In genomic region chrX:47180346-47180745, GRCh38 we compare ENCODE assay signal across 16 cellular contexts. TPM values are rescaled to one million over a fixed set of nuclear protein-coding genes. Genes with fewer than 3 reads are reported as not detected.
DNase-seq lines count a peak whose midpoint lies in the region; ATAC-seq and TF ChIP-seq lines count a peak whose summit lies in the region.
"Had no signal": no experiment of that assay in that cellular context is flagged by ENCODE, and none has a peak within 500 bp of the region (broad histone marks: within the 10 kb centered on the region; RNA-seq: fewer than 3 reads in every experiment).

No MANE protein-coding gene starts in this region.

- peaks cover 54% of the 10 kb centered on the region for H3K9me3 Mint-ChIP-seq in endodermal cell
- H3K9me3 Mint-ChIP-seq: CD4-positive, alpha-beta T cell; IgD-negative memory B cell had no signal

- H3K9me2 ChIP-seq in PC-3 (replicated peaks; ENCODE audit: low read length), result no peaks in the 10 kb centered on the region

- H3K4me3 ChIP-seq in endodermal cell (ENCODE audit: low read length) (no peak overlapping the region), osteoblast (ENCODE audit: insufficient read depth, low read length) (no peak overlapping the region), PC-3 (ENCODE audit: low read length) (no peak overlapping the region)

- DNase-seq in T-helper 17 cell (no peak), endodermal cell (peak; percentile 23), osteoblast (ENCODE audit: insufficient read length, low spot score, missing footprints) (peak; percentile 45), GDM1 (lab: John Stamatoyannopoulos, UW) (no peak), PC-3 (no peak)
- DNase-seq: ACHN; Caco-2; CD4-positive, alpha-beta T cell; GF-D8; GOT3; H7 had no signal

- TF ChIP-seq CTCF in endodermal cell (conservative IDR thresholded peaks at IDR 0.05), result no peak
- no peak for TF ChIP-seq CTCF in osteoblast (IDR thresholded peaks at IDR 0.05; ENCODE audit: extremely low read depth, low read depth, low read length)
- no peak for TF ChIP-seq CTCF in PC-3 (conservative IDR thresholded peaks at IDR 0.05; ENCODE audit: low read depth, low read length)

- H4K20me1 ChIP-seq in osteoblast (ENCODE audit: insufficient read depth, low read length) (peaks cover 14% of the 10 kb centered on the region), PC-3 (ENCODE audit: low read length) (no peaks in the 10 kb centered on the region)

- H3K27me3 ChIP-seq in endodermal cell (ENCODE audit: control insufficient read depth, insufficient read depth, low read length, poor library complexity, severe bottlenecking) (no peaks in the 10 kb centered on the region), osteoblast (ENCODE audit: insufficient read depth, low read length) (no peaks in the 10 kb centered on the region), PC-3 (ENCODE audit: low read length) (no peaks in the 10 kb centered on the region)

- no peaks in the 10 kb centered on the region for H3K9me3 ChIP-seq in T-helper 17 cell (ENCODE audit: control insufficient read depth, low read length, poor library complexity, severe bottlenecking)
- H3K9me3 ChIP-seq in endodermal cell (ENCODE audit: control insufficient read depth, low read length), result no peaks in the 10 kb centered on the region
- no peaks in the 10 kb centered on the region for H3K9me3 ChIP-seq in osteoblast (ENCODE audit: low read depth, low read length)
- H3K9me3 ChIP-seq in PC-3 (ENCODE audit: low read length), result no peaks in the 10 kb centered on the region
- H3K9me3 ChIP-seq: Caco-2 had no signal

- H3K4me1 Mint-ChIP-seq in T-helper 17 cell (no peaks in the 10 kb centered on the region), endodermal cell (no peaks in the 10 kb centered on the region)

- H3K36me3 Mint-ChIP-seq in T-helper 17 cell (ENCODE audit: low read depth), result peaks cover 10% of the 10 kb centered on the region
- H3K36me3 Mint-ChIP-seq in endodermal cell (ENCODE audit: low read depth), result peaks cover 45% of the 10 kb centered on the region

- POLR2A ChIA-PET in PC-3 (lab: Charles Lee; ENCODE audit: unreplicated experiment), result no interaction called here

- H3K79me2 ChIP-seq in osteoblast (ENCODE audit: insufficient read depth, low read length), result no peaks in the 10 kb centered on the region
- H3K79me2 ChIP-seq in PC-3 (ENCODE audit: low read length), result no peaks in the 10 kb centered on the region

- H3K4me1 ChIP-seq in endodermal cell (ENCODE audit: control insufficient read depth, insufficient read depth, low read length) (no peaks in the 10 kb centered on the region), osteoblast (ENCODE audit: insufficient read depth, low read length) (no peaks in the 10 kb centered on the region), PC-3 (ENCODE audit: insufficient read depth, low read length) (peaks cover 4% of the 10 kb centered on the region; the same call in 1 of the 2 replicates)
- H3K4me1 ChIP-seq: Caco-2 had no signal

- H3K9ac ChIP-seq in endodermal cell (ENCODE audit: extremely low read depth, low read length, poor library complexity, severe bottlenecking), result no peak overlapping the region
- no peak overlapping the region for H3K9ac ChIP-seq in PC-3 (ENCODE audit: low read length)

- H2AFZ ChIP-seq in osteoblast (ENCODE audit: low read length) (no peak overlapping the region), PC-3 (ENCODE audit: low read length) (no peak overlapping the region)

- H3K36me3 ChIP-seq in endodermal cell (ENCODE audit: control insufficient read depth, insufficient read depth, low read length), result peaks cover 15% of the 10 kb centered on the region
- H3K36me3 ChIP-seq in osteoblast (ENCODE audit: insufficient read depth, low read length), result peaks cover 38% of the 10 kb centered on the region
- H3K36me3 ChIP-seq in PC-3 (ENCODE audit: low read depth, low read length), result peaks cover 19% of the 10 kb centered on the region; the same call in 1 of the 2 replicates

- H3K27ac ChIP-seq in endodermal cell (ENCODE audit: low read depth, low read length), result no peak overlapping the region
- H3K27ac ChIP-seq in osteoblast (ENCODE audit: low read depth, low read length), result no peak overlapping the region
- H3K27ac ChIP-seq in PC-3 (ENCODE audit: low read length), result no peak overlapping the region
- H3K27ac ChIP-seq: C4-2B had no signal

- 92 to 100% methylated on average over 3 to 4 of the region's 8 CpGs for WGBS in endodermal cell (ENCODE audit: insufficient coverage in 1 of 2, insufficient read length in 1 of 2), 2 experiments

- no TSS peak for BruUV-seq in PC-3 (replicated peaks; lab: Mats Ljungman, UMichigan)

- no peak overlapping the region for H3K4me3 Mint-ChIP-seq in T-helper 17 cell
- no peak overlapping the region for H3K4me3 Mint-ChIP-seq in endodermal cell
- H3K4me3 Mint-ChIP-seq: CD4-positive, alpha-beta T cell; IgD-negative memory B cell had no signal

- H3K27me3 Mint-ChIP-seq in T-helper 17 cell (no peaks in the 10 kb centered on the region), endodermal cell (ENCODE audit: insufficient read depth) (no peaks in the 10 kb centered on the region)
- H3K27me3 Mint-ChIP-seq: CD4-positive, alpha-beta T cell had no signal

- no peak for ATAC-seq in T-helper 17 cell
- ATAC-seq in PC-3, result no peak
- ATAC-seq in GM21723 (IDR thresholded peaks at IDR 0.05; ENCODE audit: unreplicated experiment), result no peak
- ATAC-seq: HCT116, HepG2 had no signal

- CTCF ChIA-PET in PC-3 (lab: Charles Lee), result no interaction called here

- H3K27ac Mint-ChIP-seq in T-helper 17 cell, result peak overlapping the region; percentile 61
- no peak overlapping the region for H3K27ac Mint-ChIP-seq in endodermal cell
- H3K27ac Mint-ChIP-seq: CD4-positive, alpha-beta T cell; IgD-negative memory B cell had no signal

- no peaks in the 10 kb centered on the region for H3F3A ChIP-seq in PC-3 (ENCODE audit: low read length, unreplicated experiment)

- H3K4me2 ChIP-seq in osteoblast (ENCODE audit: insufficient read depth, low read length) (no peak overlapping the region), PC-3 (ENCODE audit: low read length) (no peak overlapping the region)

- intact Hi-C loops in PC-3 (cut with micrococcal nuclease), result no loop called here

RNA-seq across cellular contexts. Expression of gene UBA1, which starts 13.3 kb away (rescaled TPM):
- 100 to 1,000 TPM; 109 to 112 TPM for total RNA-seq in T-helper 17 cell
- 100 to 1,000 TPM; 233 to 448 TPM for total RNA-seq in endodermal cell
- polyA plus RNA-seq in endodermal cell (2013, experiment 1 of 2), result 280 TPM
- 253 TPM for polyA plus RNA-seq in endodermal cell (2013, experiment 2 of 2)
- total RNA-seq in osteoblast, result 142 and 150 TPM in 2 replicates
- 282 and 299 TPM in 2 replicates for total RNA-seq in PC-3 (2014; rRNA removed)

RNA-seq across cellular contexts. Expression of gene RBM10, which starts 35.3 kb away (rescaled TPM):
- total RNA-seq in T-helper 17 cell, result 10 to 100 TPM; 33.0 to 36.5 TPM
- total RNA-seq in endodermal cell, result 10 to 100 TPM; 48.3 to 50.6 TPM
- 64.6 TPM for polyA plus RNA-seq in endodermal cell (2013, experiment 1 of 2)
- polyA plus RNA-seq in endodermal cell (2013, experiment 2 of 2), result 58.3 TPM
- total RNA-seq in osteoblast, result 29.2 and 32.9 TPM in 2 replicates
- 71.5 and 87.0 TPM in 2 replicates for total RNA-seq in PC-3 (2014; rRNA removed)

RNA-seq across cellular contexts. Expression of gene NDUFB11, which starts 35.8 kb away (rescaled TPM):
- total RNA-seq in T-helper 17 cell (10 to 100 TPM; 55.4 to 55.6 TPM), endodermal cell (100 to 1,000 TPM in 1 of 2 donors, 10 to 100 TPM in 1; 86.1 to 108 TPM), osteoblast (43.1 and 45.4 TPM in 2 replicates), PC-3 (2014; rRNA removed) (164 and 258 TPM in 2 replicates)
- polyA plus RNA-seq in endodermal cell (2013, experiment 1 of 2), result 112 TPM
- 102 TPM for polyA plus RNA-seq in endodermal cell (2013, experiment 2 of 2)

RNA-seq across cellular contexts. Expression of gene CDK16, which starts 38.1 kb away (rescaled TPM):
- total RNA-seq in T-helper 17 cell (100 to 1,000 TPM; 123 to 145 TPM), endodermal cell (100 to 1,000 TPM; 167 to 245 TPM), osteoblast (61.2 and 65.4 TPM in 2 replicates), PC-3 (2014; rRNA removed) (155 and 208 TPM in 2 replicates)
- 166 TPM for polyA plus RNA-seq in endodermal cell (2013, experiment 1 of 2)
- polyA plus RNA-seq in endodermal cell (2013, experiment 2 of 2), result 145 TPM

RNA-seq across cellular contexts. Expression of gene USP11, which starts 52.5 kb away (rescaled TPM):
- total RNA-seq in T-helper 17 cell, result 10 to 100 TPM; 42.0 to 42.9 TPM
- total RNA-seq in endodermal cell, result 100 to 1,000 TPM; 113 to 214 TPM
- 126 TPM for polyA plus RNA-seq in endodermal cell (2013, experiment 1 of 2)
- 106 TPM for polyA plus RNA-seq in endodermal cell (2013, experiment 2 of 2)
- total RNA-seq in osteoblast, result 28.2 and 31.8 TPM in 2 replicates
- total RNA-seq in PC-3 (2014; rRNA removed), result 31.3 and 37.3 TPM in 2 replicates

Comparison
In these comparisons a context has a peak if more than half of its experiments do, and no peak if none do; other contexts are left out.
1. DNase-seq: peak in endodermal cell (single experiment) and osteoblast (single experiment); none in T-helper 17 cell (0 of 3), GDM1 (single experiment) and PC-3 (single experiment).